In genomic region chr4:122356317-122356818, GRCh38 we compare ENCODE assay signal across 11 cellular contexts. TPM values are rescaled to one million over a fixed set of nuclear protein-coding genes. Genes with fewer than 3 reads are reported as not detected.
"Had no signal": no experiment of that assay in that cellular context is flagged by ENCODE, and none has a peak within 500 bp of the region (broad histone marks: within the 10 kb centered on the region; RNA-seq: fewer than 3 reads in every experiment).

No MANE protein-coding gene starts in this region.

- H3K4me1 ChIP-seq: HAP-1 had no signal

- H2AFZ ChIP-seq: GM23248, GM23338 had no signal

- H3K9ac ChIP-seq: GM23248 had no signal

- DNase-seq: GM23248, GOT3, H7, H9, HCEC 1CT, HFFc6 had no signal

- H3K4me3 ChIP-seq: GM23248, GM23338, HAP-1 had no signal

- H3K4me2 ChIP-seq: GM23338 had no signal

- ATAC-seq: GM23338, HCT116 had no signal

- H3K27ac ChIP-seq: GM23248 had no signal

- H3K9me3 ChIP-seq: HAP-1 had no signal

RNA-seq across cellular contexts. Expression of gene ADAD1, which starts 22.4 kb away (rescaled TPM):
- total RNA-seq: GM23248, GM23338, H1, H4, H7, H9, HFFc6 had no signal
- polyA plus RNA-seq: GM23248, GM23338, H1 had no signal
